ENCODE assay signal across 20 cellular contexts in the genomic region with DNA sequence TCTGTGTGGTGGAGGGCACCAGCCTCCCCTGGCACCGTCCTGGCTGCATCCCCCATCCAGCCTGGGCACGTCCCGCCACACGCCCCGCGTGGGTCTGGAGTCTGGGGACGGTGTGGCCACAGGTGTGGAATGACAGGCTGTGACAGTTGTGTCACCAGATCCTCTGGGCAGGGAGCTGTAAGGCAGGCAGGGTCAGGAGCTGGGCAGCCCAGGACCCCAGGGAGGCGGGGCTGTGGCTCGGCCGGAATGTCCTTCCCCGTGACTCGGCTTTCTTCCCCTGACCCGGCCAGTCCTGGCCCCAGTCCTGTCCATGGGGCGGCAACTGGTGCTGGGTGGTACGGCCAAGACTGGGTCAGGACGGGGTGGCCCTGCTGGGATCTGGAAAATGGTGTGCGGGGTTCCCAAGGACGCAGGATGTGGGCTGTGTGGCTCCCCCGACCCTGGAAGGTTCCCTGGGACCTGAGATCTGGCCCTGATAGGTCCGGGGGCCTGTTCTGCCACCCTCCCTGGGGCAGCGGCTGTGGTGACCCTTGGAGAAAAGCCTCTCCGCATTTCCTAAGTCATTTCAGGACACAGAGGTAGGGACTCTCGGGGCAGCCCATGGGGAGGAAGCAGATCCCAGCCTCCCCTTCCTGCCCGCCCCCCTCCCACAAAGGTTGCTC. TPM values are rescaled to one million over a fixed set of nuclear protein-coding genes. Genes with fewer than 3 reads are reported as not detected.
A peak's percentile ranks its signal among the peaks of the same experiment; 100 is the strongest.
DNase-seq lines count a peak whose midpoint lies in the region; ATAC-seq and TF ChIP-seq lines count a peak whose summit lies in the region.
"Had no signal": no experiment of that assay in that cellular context is flagged by ENCODE, and none has a peak within 500 bp of the region (broad histone marks: within the 10 kb centered on the region; RNA-seq: fewer than 3 reads in every experiment).

No MANE protein-coding gene starts in this region.

- H3K4me1 ChIP-seq in CD8-positive, alpha-beta memory T cell (ENCODE audit: insufficient read depth, low read length): peaks cover 22% of the 10 kb centered on the region
- H3K4me1 ChIP-seq in osteoblast (ENCODE audit: insufficient read depth, low read length): no peaks in the 10 kb centered on the region

- no peaks in the 10 kb centered on the region for H3K9me3 Mint-ChIP-seq in CD8-positive, alpha-beta memory T cell
- no peaks in the 10 kb centered on the region for H3K9me3 Mint-ChIP-seq in WTC11
- H3K9me3 Mint-ChIP-seq: activated T-helper 17 cell treated with anti-CD3 and anti-CD28 coated beads, Interleukin-2, amount 50 U/mL, for 72 hours; mesothelial cell of epicardium; naive thymus-derived CD8-positive, alpha-beta T cell had no signal

- H3K9me3 ChIP-seq in CD8-positive, alpha-beta memory T cell (ENCODE audit: low read length): no peaks in the 10 kb centered on the region
- no peaks in the 10 kb centered on the region for H3K9me3 ChIP-seq in osteoblast (ENCODE audit: low read depth, low read length)
- H3K9me3 ChIP-seq: SK-N-SH had no signal

- no peak overlapping the region for H3K27ac Mint-ChIP-seq in CD8-positive, alpha-beta memory T cell
- no peak overlapping the region for H3K27ac Mint-ChIP-seq in WTC11
- H3K27ac Mint-ChIP-seq: activated naive CD8-positive, alpha-beta T cell; activated T-helper 17 cell treated with anti-CD3 and anti-CD28 coated beads, Interleukin-2, amount 50 U/mL, for 72 hours; mesothelial cell of epicardium had no signal

- peak overlapping the region; percentile 54 for H3K27ac ChIP-seq in CD8-positive, alpha-beta memory T cell (ENCODE audit: low read depth, low read length)
- H3K27ac ChIP-seq in osteoblast (ENCODE audit: low read depth, low read length): no peak overlapping the region
- H3K27ac ChIP-seq: epithelial cell of prostate had no signal

- H4K20me1 ChIP-seq in osteoblast (ENCODE audit: insufficient read depth, low read length): peaks cover 12% of the 10 kb centered on the region

- DNase-seq in CD8-positive, alpha-beta memory T cell: no peak
- no peak for DNase-seq in WTC11 (ENCODE audit: low spot score)
- peak; percentile 84 for DNase-seq in islet precursor cell
- peak; percentile 91 for DNase-seq in osteoblast (ENCODE audit: insufficient read length, low spot score, missing footprints)
- no peak for DNase-seq in EL
- no peak for DNase-seq in activated CD8-positive, alpha-beta memory T cell treated with anti-CD3 and anti-CD28 coated beads, Interleukin-2, amount 50 U/mL, for 48 hours
- DNase-seq in activated CD4-positive, alpha-beta T cell treated with anti-CD3 and anti-CD28 coated beads for 48 hours: no peak
- no peak for DNase-seq in SK-N-DZ (ENCODE audit: low spot score)
- DNase-seq: cerebellar nuclear complex, DMS79, H7, NCI-H1694, NCI-H2171 treated with DMSO at 0.1 percent for 48 hours, NCI-H524 treated with DMSO at 0.1 percent for 48 hours, SK-N-SH had no signal

- H3K4me3 ChIP-seq in CD8-positive, alpha-beta memory T cell (ENCODE audit: low read length): no peak overlapping the region
- no peak overlapping the region for H3K4me3 ChIP-seq in osteoblast (ENCODE audit: insufficient read depth, low read length)

- ATAC-seq in WTC11: no peak
- ATAC-seq: activated T-helper 17 cell treated with anti-CD3 and anti-CD28 coated beads, Interleukin-2, amount 50 U/mL, for 72 hours; naive thymus-derived CD8-positive, alpha-beta T cell had no signal

- TF ChIP-seq CTCF in WTC11 (IDR thresholded peaks at IDR 0.05) (no peak), osteoblast (IDR thresholded peaks at IDR 0.05; ENCODE audit: extremely low read depth, low read depth, low read length) (no peak)

- peak overlapping the region in 1 of 7 donors; percentile 32 for H3K4me3 Mint-ChIP-seq in CD8-positive, alpha-beta memory T cell
- H3K4me3 Mint-ChIP-seq in WTC11: no peak overlapping the region
- H3K4me3 Mint-ChIP-seq: activated naive CD8-positive, alpha-beta T cell; activated T-helper 17 cell treated with anti-CD3 and anti-CD28 coated beads, Interleukin-2, amount 50 U/mL, for 72 hours; mesothelial cell of epicardium had no signal

- CTCF ChIA-PET in CD8-positive, alpha-beta memory T cell (lab: Charles Lee): no interaction called here
- CTCF ChIA-PET in WTC11 (lab: Charles Lee): interaction anchor here (1.0 kb wide), 2 partner anchors 11 to 20 kb away, joined by 3 read pairs; no protein-coding TSS in a partner anchor

- no peaks in the 10 kb centered on the region for H3K36me3 ChIP-seq in CD8-positive, alpha-beta memory T cell (ENCODE audit: insufficient read depth, low read length)
- H3K36me3 ChIP-seq in osteoblast (ENCODE audit: insufficient read depth, low read length): no peaks in the 10 kb centered on the region

- H2AFZ ChIP-seq in osteoblast (ENCODE audit: low read length): no peak overlapping the region

- H3K79me2 ChIP-seq in osteoblast (ENCODE audit: insufficient read depth, low read length): peaks cover 16% of the 10 kb centered on the region

- no peaks in the 10 kb centered on the region for H3K27me3 ChIP-seq in CD8-positive, alpha-beta memory T cell (ENCODE audit: insufficient read depth, low read length, poor library complexity, severe bottlenecking)
- no peaks in the 10 kb centered on the region for H3K27me3 ChIP-seq in osteoblast (ENCODE audit: insufficient read depth, low read length)

- no peak overlapping the region for H3K4me2 ChIP-seq in osteoblast (ENCODE audit: insufficient read depth, low read length)
- H3K4me2 ChIP-seq: SK-N-SH had no signal

- POLR2A ChIA-PET in CD8-positive, alpha-beta memory T cell (lab: Charles Lee): no interaction called here
- POLR2A ChIA-PET in WTC11 (lab: Charles Lee): no interaction called here

- H3K36me3 Mint-ChIP-seq in CD8-positive, alpha-beta memory T cell: no peaks in the 10 kb centered on the region
- no peaks in the 10 kb centered on the region for H3K36me3 Mint-ChIP-seq in WTC11
- H3K36me3 Mint-ChIP-seq: activated naive CD8-positive, alpha-beta T cell; mesothelial cell of epicardium; naive thymus-derived CD8-positive, alpha-beta T cell had no signal

- no peaks in the 10 kb centered on the region for H3K27me3 Mint-ChIP-seq in CD8-positive, alpha-beta memory T cell
- H3K27me3 Mint-ChIP-seq in WTC11 (ENCODE audit: low read depth): peaks cover 45% of the 10 kb centered on the region
- H3K27me3 Mint-ChIP-seq: activated naive CD8-positive, alpha-beta T cell; activated T-helper 17 cell treated with anti-CD3 and anti-CD28 coated beads, Interleukin-2, amount 50 U/mL, for 72 hours; naive thymus-derived CD8-positive, alpha-beta T cell had no signal

- peaks cover 5 to 24% (median 11%) of the 10 kb centered on the region in 3 donors for H3K4me1 Mint-ChIP-seq in CD8-positive, alpha-beta memory T cell
- H3K4me1 Mint-ChIP-seq in WTC11: peaks cover 4% of the 10 kb centered on the region
- H3K4me1 Mint-ChIP-seq: activated T-helper 17 cell treated with anti-CD3 and anti-CD28 coated beads, Interleukin-2, amount 50 U/mL, for 72 hours had no signal

TF ChIP-seq in WTC11, 78 proteins besides CTCF, POLR2A, EP300 and RAD21 (continues in another document):
- TF ChIP-seq ZNF423 (CRISPR knock-in tag; IDR thresholded peaks at IDR 0.05) (no peak), GABPB1 (CRISPR knock-in tag; IDR thresholded peaks at IDR 0.05) (peak; percentile 35), FOXK1 (CRISPR knock-in tag; IDR thresholded peaks at IDR 0.05) (no peak), JAZF1 (CRISPR knock-in tag; IDR thresholded peaks at IDR 0.05) (no peak)
- TF ChIP-seq, protein P1, sequence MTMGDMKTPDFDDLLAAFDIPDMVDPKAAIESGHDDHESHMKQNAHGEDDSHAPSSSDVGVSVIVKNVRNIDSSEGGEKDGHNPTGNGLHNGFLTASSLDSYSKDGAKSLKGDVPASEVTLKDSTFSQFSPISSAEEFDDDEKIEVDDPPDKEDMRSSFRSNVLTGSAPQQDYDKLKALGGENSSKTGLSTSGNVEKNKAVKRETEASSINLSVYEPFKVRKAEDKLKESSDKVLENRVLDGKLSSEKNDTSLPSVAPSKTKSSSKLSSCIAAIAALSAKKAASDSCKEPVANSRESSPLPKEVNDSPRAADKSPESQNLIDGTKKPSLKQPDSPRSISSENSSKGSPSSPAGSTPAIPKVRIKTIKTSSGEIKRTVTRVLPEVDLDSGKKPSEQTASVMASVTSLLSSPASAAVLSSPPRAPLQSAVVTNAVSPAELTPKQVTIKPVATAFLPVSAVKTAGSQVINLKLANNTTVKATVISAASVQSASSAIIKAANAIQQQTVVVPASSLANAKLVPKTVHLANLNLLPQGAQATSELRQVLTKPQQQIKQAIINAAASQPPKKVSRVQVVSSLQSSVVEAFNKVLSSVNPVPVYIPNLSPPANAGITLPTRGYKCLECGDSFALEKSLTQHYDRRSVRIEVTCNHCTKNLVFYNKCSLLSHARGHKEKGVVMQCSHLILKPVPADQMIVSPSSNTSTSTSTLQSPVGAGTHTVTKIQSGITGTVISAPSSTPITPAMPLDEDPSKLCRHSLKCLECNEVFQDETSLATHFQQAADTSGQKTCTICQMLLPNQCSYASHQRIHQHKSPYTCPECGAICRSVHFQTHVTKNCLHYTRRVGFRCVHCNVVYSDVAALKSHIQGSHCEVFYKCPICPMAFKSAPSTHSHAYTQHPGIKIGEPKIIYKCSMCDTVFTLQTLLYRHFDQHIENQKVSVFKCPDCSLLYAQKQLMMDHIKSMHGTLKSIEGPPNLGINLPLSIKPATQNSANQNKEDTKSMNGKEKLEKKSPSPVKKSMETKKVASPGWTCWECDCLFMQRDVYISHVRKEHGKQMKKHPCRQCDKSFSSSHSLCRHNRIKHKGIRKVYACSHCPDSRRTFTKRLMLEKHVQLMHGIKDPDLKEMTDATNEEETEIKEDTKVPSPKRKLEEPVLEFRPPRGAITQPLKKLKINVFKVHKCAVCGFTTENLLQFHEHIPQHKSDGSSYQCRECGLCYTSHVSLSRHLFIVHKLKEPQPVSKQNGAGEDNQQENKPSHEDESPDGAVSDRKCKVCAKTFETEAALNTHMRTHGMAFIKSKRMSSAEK (CRISPR knock-in tag; IDR thresholded peaks at IDR 0.05; ENCODE audit: borderline replicate concordance): no peak

RNA-seq across cellular contexts. Expression of gene SLC16A3, which starts 3.3 kb away (rescaled TPM):
- 10 to 100 TPM; 27.5 to 31.8 TPM for total RNA-seq in CD8-positive, alpha-beta memory T cell
- polyA plus RNA-seq in CD8-positive, alpha-beta memory T cell: 3.3 TPM
- total RNA-seq in WTC11 (2021) (28.7 to 65.3 TPM (median 58.5 TPM) in 3 replicates), osteoblast (129 and 222 TPM in 2 replicates)
- polyA plus RNA-seq in SK-N-DZ (2014; cell fraction: cytosol; rRNA removed): 70.5 and 78.7 TPM in 2 replicates
- polyA plus RNA-seq in SK-N-DZ (2014; cell fraction: nucleus; rRNA removed): 43.3 and 51.0 TPM in 2 replicates

RNA-seq across cellular contexts. Expression of gene CCDC57, which starts 12.9 kb away (rescaled TPM):
- total RNA-seq in CD8-positive, alpha-beta memory T cell: 10 to 100 TPM; 69.8 to 77.6 TPM
- polyA plus RNA-seq in CD8-positive, alpha-beta memory T cell: 39.2 TPM
- total RNA-seq in WTC11 (2021) (15.1 to 20.0 TPM (median 16.9 TPM) in 3 replicates), osteoblast (21.0 and 25.9 TPM in 2 replicates)
- polyA plus RNA-seq in SK-N-DZ (2014; cell fraction: cytosol; rRNA removed): 13.0 and 24.1 TPM in 2 replicates
- polyA plus RNA-seq in SK-N-DZ (2014; cell fraction: nucleus; rRNA removed): 39.5 and 75.5 TPM in 2 replicates

RNA-seq across cellular contexts. Expression of gene CSNK1D, which starts 48.0 kb away (rescaled TPM):
- total RNA-seq in CD8-positive, alpha-beta memory T cell: 100 to 1,000 TPM; 129 to 141 TPM
- polyA plus RNA-seq in CD8-positive, alpha-beta memory T cell: 74.6 TPM
- total RNA-seq in WTC11 (2021): 101 to 111 TPM (median 107 TPM) in 3 replicates
- 45.4 and 50.3 TPM in 2 replicates for total RNA-seq in osteoblast
- 25.1 and 31.2 TPM in 2 replicates for polyA plus RNA-seq in SK-N-DZ (2014; cell fraction: cytosol; rRNA removed)
- polyA plus RNA-seq in SK-N-DZ (2014; cell fraction: nucleus; rRNA removed): 49.5 and 120 TPM in 2 replicates

Comparison
In these comparisons a context has a peak if more than half of its experiments do, and no peak if none do; other contexts are left out.
1. DNase-seq: peak in islet precursor cell (single experiment) and osteoblast (single experiment); none in CD8-positive, alpha-beta memory T cell (0 of 5), WTC11 (single experiment), EL (single experiment), activated CD8-positive, alpha-beta memory T cell treated with anti-CD3 and anti-CD28 coated beads, Interleukin-2, amount 50 U/mL, for 48 hours (single experiment), activated CD4-positive, alpha-beta T cell treated with anti-CD3 and anti-CD28 coated beads for 48 hours (single experiment) and SK-N-DZ (single experiment).